1 cellular context compared by ENCODE assay signal in genomic region chr2:172555522-172556283, GRCh38.
TF ChIP-seq lines count a peak whose summit lies in the region.

Gene PDK1 (plus strand): TSS chr2:172556090. CDS start chr2:172556151, 61 bp downstream.

TF ChIP-seq in HepG2, 621 proteins besides CTCF, POLR2A, EP300 and RAD21 (continued from another document and continues in another):
- peak; percentile 77 for TF ChIP-seq ARID5B (CRISPR knock-in tag; IDR thresholded peaks at IDR 0.05)
- peak; percentile 89; the same call in 1 of the 2 replicates for TF ChIP-seq SMAD3 (CRISPR knock-in tag; IDR thresholded peaks at IDR 0.05)
- no peak; the same call in 1 of the 2 replicates for TF ChIP-seq FLYWCH1 (CRISPR knock-in tag; IDR thresholded peaks at IDR 0.05)
- TF ChIP-seq ZNF275 (CRISPR knock-in tag; IDR thresholded peaks at IDR 0.05; ENCODE audit: borderline replicate concordance): 0 out of 2 replicates have a peak, but pooled peaks have one; percentile 82
- TF ChIP-seq ZSCAN21 (CRISPR knock-in tag; IDR thresholded peaks at IDR 0.05; ENCODE audit: borderline replicate concordance): peak; percentile 57
- peak; percentile 90 for TF ChIP-seq ZBTB21 (CRISPR knock-in tag; IDR thresholded peaks at IDR 0.05)
- no peak for TF ChIP-seq IRF1 (CRISPR knock-in tag; IDR thresholded peaks at IDR 0.05; ENCODE audit: low read depth)
- TF ChIP-seq HMG20A (CRISPR knock-in tag; IDR thresholded peaks at IDR 0.05; ENCODE audit: borderline replicate concordance): no peak; the same call in 1 of the 2 replicates
- 0 out of 2 replicates have a peak, but pooled peaks have one; percentile 66 for TF ChIP-seq ZNF441 (CRISPR knock-in tag; IDR thresholded peaks at IDR 0.05; ENCODE audit: borderline replicate concordance)
- peak; percentile 70; the same call in 1 of the 2 replicates for TF ChIP-seq YEATS2 (CRISPR knock-in tag; IDR thresholded peaks at IDR 0.05; ENCODE audit: borderline replicate concordance)
- TF ChIP-seq NCOA5 (CRISPR knock-in tag; IDR thresholded peaks at IDR 0.05): no peak
- no peak for TF ChIP-seq SSRP1 (CRISPR knock-in tag; IDR thresholded peaks at IDR 0.05)
- TF ChIP-seq ZNF235 (CRISPR knock-in tag; IDR thresholded peaks at IDR 0.05; ENCODE audit: borderline replicate concordance): peak; percentile 90
- TF ChIP-seq POLR2AphosphoS5 (IDR thresholded peaks at IDR 0.05; ENCODE audit: low read depth, low read length): peak; percentile 93
- no peak for TF ChIP-seq MAFG (CRISPR knock-in tag; IDR thresholded peaks at IDR 0.05)
- no peak for TF ChIP-seq ZNF703 (CRISPR knock-in tag; IDR thresholded peaks at IDR 0.05; ENCODE audit: borderline replicate concordance)
- TF ChIP-seq ONECUT2 (CRISPR knock-in tag; IDR thresholded peaks at IDR 0.05): no peak
- no peak for TF ChIP-seq TCF7L2 (IDR thresholded peaks at IDR 0.05; ENCODE audit: low read depth, low read length)
- TF ChIP-seq CHCHD3 (CRISPR knock-in tag; IDR thresholded peaks at IDR 0.05): peak; percentile 75; the same call in 1 of the 2 replicates
- no peak; the same call in none of the 2 replicates for TF ChIP-seq PAXIP1 (CRISPR knock-in tag; conservative IDR thresholded peaks at IDR 0.05)
- no peak; the same call in 1 of the 2 replicates for TF ChIP-seq HOXA7 (CRISPR knock-in tag; IDR thresholded peaks at IDR 0.05)
- TF ChIP-seq ZNF883 (CRISPR knock-in tag; IDR thresholded peaks at IDR 0.05; ENCODE audit: not compliant biosample characterization): peak; percentile 90
- 0 out of 2 replicates have a peak, but pooled peaks have one; percentile 30 for TF ChIP-seq ZNF296 (CRISPR knock-in tag; conservative IDR thresholded peaks at IDR 0.05)
- peak; percentile 97 for TF ChIP-seq MAZ (IDR thresholded peaks at IDR 0.05; ENCODE audit: borderline replicate concordance, low read depth, low read length)
- TF ChIP-seq MAZ (CRISPR knock-in tag; IDR thresholded peaks at IDR 0.05; ENCODE audit: low read depth): peak; percentile 92
- TF ChIP-seq MTA1 (CRISPR knock-in tag; IDR thresholded peaks at IDR 0.05; ENCODE audit: borderline replicate concordance): peak; percentile 87
- TF ChIP-seq KDM5B (CRISPR knock-in tag; IDR thresholded peaks at IDR 0.05; ENCODE audit: borderline replicate concordance): no peak; the same call in 1 of the 2 replicates
- no peak for TF ChIP-seq SATB2 (CRISPR knock-in tag; IDR thresholded peaks at IDR 0.05)
- TF ChIP-seq SUZ12 (IDR thresholded peaks at IDR 0.05; ENCODE audit: low read depth, low read length): no peak
- peak; percentile 80; the same call in 1 of the 2 replicates for TF ChIP-seq ZNF337 (CRISPR knock-in tag; IDR thresholded peaks at IDR 0.05; ENCODE audit: borderline replicate concordance, low read depth)
- TF ChIP-seq MTA3 (CRISPR knock-in tag; IDR thresholded peaks at IDR 0.05): no peak
- TF ChIP-seq ZKSCAN1 (IDR thresholded peaks at IDR 0.05; ENCODE audit: low read length): no peak
- no peak; the same call in 1 of the 2 replicates for TF ChIP-seq ZNF780A (CRISPR knock-in tag; IDR thresholded peaks at IDR 0.05)
- TF ChIP-seq FOXP1 (IDR thresholded peaks at IDR 0.05): no peak
- TF ChIP-seq FOXP1 (CRISPR knock-in tag; IDR thresholded peaks at IDR 0.05): 0 out of 2 replicates have a peak, but pooled peaks have one; percentile 5
- TF ChIP-seq NFIC (IDR thresholded peaks at IDR 0.05; ENCODE audit: low read length): no peak
- TF ChIP-seq SP2 (CRISPR knock-in tag; IDR thresholded peaks at IDR 0.05): no peak
- TF ChIP-seq FIP1L1 (IDR thresholded peaks at IDR 0.05; ENCODE audit: borderline replicate concordance, insufficient read depth, low read depth, low read length): no peak
- TF ChIP-seq RFX1 (IDR thresholded peaks at IDR 0.05): no peak
- peak; percentile 78; the same call in 1 of the 2 replicates for TF ChIP-seq ZNF674 (CRISPR knock-in tag; IDR thresholded peaks at IDR 0.05; ENCODE audit: low read depth)
- TF ChIP-seq ZNF891 (CRISPR knock-in tag; IDR thresholded peaks at IDR 0.05): peak; percentile 83; the same call in 1 of the 2 replicates
- peak; percentile 93 for TF ChIP-seq NRL (CRISPR knock-in tag; IDR thresholded peaks at IDR 0.05; ENCODE audit: borderline replicate concordance)
- TF ChIP-seq KDM3A (CRISPR knock-in tag; IDR thresholded peaks at IDR 0.05; ENCODE audit: low read depth): peak; percentile 93; the same call in 1 of the 2 replicates
- no peak for TF ChIP-seq ZNF446 (CRISPR knock-in tag; IDR thresholded peaks at IDR 0.05)
- TF ChIP-seq RORA (CRISPR knock-in tag; IDR thresholded peaks at IDR 0.05): no peak
- TF ChIP-seq ZNF503 (CRISPR knock-in tag; IDR thresholded peaks at IDR 0.05): no peak; the same call in 1 of the 2 replicates
- TF ChIP-seq NFATC3 (CRISPR knock-in tag; IDR thresholded peaks at IDR 0.05): 0 out of 2 replicates have a peak, but pooled peaks have one; percentile 51
- TF ChIP-seq ZBTB44 (CRISPR knock-in tag; IDR thresholded peaks at IDR 0.05): no peak
- peak; percentile 65; the same call in 1 of the 2 replicates for TF ChIP-seq ZKSCAN8 (CRISPR knock-in tag; IDR thresholded peaks at IDR 0.05; ENCODE audit: borderline replicate concordance)
- TF ChIP-seq CBX5 (CRISPR knock-in tag; IDR thresholded peaks at IDR 0.05; ENCODE audit: borderline replicate concordance): peak; percentile 82
- no peak; the same call in 1 of the 2 replicates for TF ChIP-seq STAT6 (CRISPR knock-in tag; IDR thresholded peaks at IDR 0.05; ENCODE audit: borderline replicate concordance)
